8 cellular contexts compared by ENCODE assay signal in genomic region chr5:139473105-139473504, GRCh38. TPM values are rescaled to one million over a fixed set of nuclear protein-coding genes. Genes with fewer than 3 reads are reported as not detected.
A peak's percentile ranks its signal among the peaks of the same experiment; 100 is the strongest.
DNase-seq lines count a peak whose midpoint lies in the region; ATAC-seq and TF ChIP-seq lines count a peak whose summit lies in the region.

No MANE protein-coding gene starts in this region.

- DNase-seq in NCI-H69 (lab: John Stamatoyannopoulos, UW) (peak; percentile 52), mesothelial cell of epicardium (ENCODE audit: low spot score in 2 of 2, unreplicated experiment in 2 of 2) (no peak), tibial artery (no peak), NCI-H226 (no peak)
- no peak for DNase-seq in effector memory CD4-positive, alpha-beta T cell

- peak overlapping the region; percentile 77 to 100 (median 95) for H3K4me2 ChIP-seq in BLaER1 treated with 17β-estradiol and CSF1 and Interleukin-3, amounts not matched to agents 10 nM and 100 nM

- peaks cover 0 to 34% (median 0%) of the 10 kb centered on the region in 11 experiments; a peak in 7 of 22 replicates for H4K20me1 ChIP-seq in BLaER1 treated with 17β-estradiol and CSF1 and Interleukin-3, amounts not matched to agents 10 nM and 100 nM

- H3K4me3 Mint-ChIP-seq in mesothelial cell of epicardium = no peak overlapping the region

- H3K27me3 Mint-ChIP-seq in mesothelial cell of epicardium (ENCODE audit: low read depth) = no peaks in the 10 kb centered on the region

- no peak overlapping the region for H3K4me3 ChIP-seq in BLaER1 treated with 17β-estradiol and CSF1 and Interleukin-3, amounts not matched to agents 10 nM and 100 nM
- no peak overlapping the region for H3K4me3 ChIP-seq in effector memory CD4-positive, alpha-beta T cell (ENCODE audit: insufficient read depth, low read depth, low read length, poor library complexity, severe bottlenecking)
- H3K4me3 ChIP-seq in tibial artery = no peak overlapping the region

- peak overlapping the region; percentile 88 for H3K27ac Mint-ChIP-seq in mesothelial cell of epicardium

- H3K9me3 ChIP-seq in BLaER1 treated with 17β-estradiol and CSF1 and Interleukin-3, amounts not matched to agents 10 nM and 100 nM (replicated peaks in 1 of 11) = no peaks in the 10 kb centered on the region
- H3K9me3 ChIP-seq in effector memory CD4-positive, alpha-beta T cell (ENCODE audit: control insufficient read depth, low read length) = no peaks in the 10 kb centered on the region
- no peaks in the 10 kb centered on the region for H3K9me3 ChIP-seq in tibial artery

- peak overlapping the region in 9 of 11 experiments; percentile 26 to 95 (median 68); a peak in 13 of 22 replicates for H3K9ac ChIP-seq in BLaER1 treated with 17β-estradiol and CSF1 and Interleukin-3, amounts not matched to agents 10 nM and 100 nM

- H3K27ac ChIP-seq in BLaER1 treated with 17β-estradiol and CSF1 and Interleukin-3, amounts not matched to agents 10 nM and 100 nM = peak overlapping the region in 9 of 11 experiments; percentile 46 to 92 (median 84); a peak in 18 of 22 replicates
- peak overlapping the region; percentile 68 for H3K27ac ChIP-seq in effector memory CD4-positive, alpha-beta T cell (ENCODE audit: insufficient read depth, low read length, poor library complexity, severe bottlenecking)
- no peak overlapping the region for H3K27ac ChIP-seq in tibial artery

- peaks cover 80 to 100% (median 100%) of the 10 kb centered on the region in 10 experiments for H3K4me1 ChIP-seq in BLaER1 treated with 17β-estradiol and CSF1 and Interleukin-3, amounts not matched to agents 10 nM and 100 nM
- peaks cover 68% of the 10 kb centered on the region for H3K4me1 ChIP-seq in effector memory CD4-positive, alpha-beta T cell (ENCODE audit: control insufficient read depth, insufficient read depth, low read length, poor library complexity, severe bottlenecking)
- no peaks in the 10 kb centered on the region for H3K4me1 ChIP-seq in tibial artery

- TF ChIP-seq CTCF in mesothelial cell of epicardium (IDR thresholded peaks at IDR 0.05; ENCODE audit: unreplicated experiment) = no peak
- no peak for TF ChIP-seq CTCF in tibial artery (IDR thresholded peaks at IDR 0.05)

- no peaks in the 10 kb centered on the region for H3K9me3 Mint-ChIP-seq in mesothelial cell of epicardium

- no peak for ATAC-seq in GM21529 (IDR thresholded peaks at IDR 0.05; ENCODE audit: unreplicated experiment)
- no peak for ATAC-seq in GM21619 (IDR thresholded peaks at IDR 0.05; ENCODE audit: unreplicated experiment)

- no peaks in the 10 kb centered on the region for H3K27me3 ChIP-seq in BLaER1 treated with 17β-estradiol and CSF1 and Interleukin-3, amounts not matched to agents 10 nM and 100 nM
- H3K27me3 ChIP-seq in effector memory CD4-positive, alpha-beta T cell (replicated peaks; ENCODE audit: control insufficient read depth, insufficient read depth, low read length, poor library complexity, severe bottlenecking) = no peaks in the 10 kb centered on the region
- H3K27me3 ChIP-seq in tibial artery = no peaks in the 10 kb centered on the region

- H3K4me1 Mint-ChIP-seq in mesothelial cell of epicardium = peaks cover 31% of the 10 kb centered on the region

- H3K36me3 Mint-ChIP-seq in mesothelial cell of epicardium = no peaks in the 10 kb centered on the region

- H3K36me3 ChIP-seq in BLaER1 treated with 17β-estradiol and CSF1 and Interleukin-3, amounts not matched to agents 10 nM and 100 nM = peaks cover 0 to 41% (median 22%) of the 10 kb centered on the region in 11 experiments; a peak in 17 of 22 replicates
- peaks cover 17% of the 10 kb centered on the region for H3K36me3 ChIP-seq in effector memory CD4-positive, alpha-beta T cell (ENCODE audit: control insufficient read depth, insufficient read depth, low read length)
- peaks cover 0 to 34% (median 33%) of the 10 kb centered on the region in 3 donors for H3K36me3 ChIP-seq in tibial artery

- intact Hi-C loops in tibial artery (cut with DNase I; ENCODE audit: low total_unique reads) = no loop called here

RNA-seq across cellular contexts. Expression of gene SMIM33, which starts 2.3 kb away (rescaled TPM):
- total RNA-seq in mesothelial cell of epicardium = not detected in 3 replicates

RNA-seq across cellular contexts. Expression of gene STING1, which starts 9.5 kb away (rescaled TPM):
- 26.8 to 30.3 TPM (median 27.0 TPM) in 3 replicates for total RNA-seq in mesothelial cell of epicardium

RNA-seq across cellular contexts. Expression of gene ECSCR, which starts 10.6 kb away (rescaled TPM):
- 0.29 TPM in 1 of 3 replicates, not detected in the others for total RNA-seq in mesothelial cell of epicardium

RNA-seq across cellular contexts. Expression of gene DNAJC18, which starts 33.8 kb away (rescaled TPM):
- 24.9 to 28.9 TPM (median 25.2 TPM) in 3 replicates for total RNA-seq in mesothelial cell of epicardium

Comparison
In these comparisons a context has a peak if more than half of its experiments do, and no peak if none do; other contexts are left out.
1. H3K27ac ChIP-seq: peak in BLaER1 treated with 17β-estradiol and CSF1 and Interleukin-3, amounts not matched to agents 10 nM and 100 nM (9 of 11) and effector memory CD4-positive, alpha-beta T cell (single experiment); none in tibial artery (0 of 2).